19 cellular contexts compared by ENCODE assay signal in the genomic region with DNA sequence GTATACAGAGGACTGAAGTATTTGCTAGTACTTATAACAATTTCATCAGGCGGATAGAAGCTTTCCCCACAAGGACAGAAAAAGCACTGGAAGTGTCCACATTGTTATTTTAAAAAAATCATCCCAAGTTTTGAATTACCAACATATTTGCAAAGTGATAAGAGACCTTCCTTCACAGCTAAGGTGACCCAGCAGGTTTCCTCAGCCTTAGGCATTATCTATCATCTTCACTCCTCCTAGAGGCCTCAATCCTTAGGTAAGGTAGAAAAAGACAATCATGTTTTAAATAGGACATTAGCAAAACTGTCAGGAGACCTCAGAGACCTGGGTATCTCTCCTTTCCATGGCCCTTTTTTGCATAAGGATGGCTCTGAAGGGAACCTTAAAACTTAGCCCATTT.
DNase-seq lines count a peak whose midpoint lies in the region; ATAC-seq and TF ChIP-seq lines count a peak whose summit lies in the region.
"Had no signal": no experiment of that assay in that cellular context is flagged by ENCODE, and none has a peak within 500 bp of the region (broad histone marks: within the 10 kb centered on the region; RNA-seq: fewer than 3 reads in every experiment).

No MANE protein-coding gene starts in this region.

- H3K18ac ChIP-seq in mesendoderm (ENCODE audit: low read length), result no peak overlapping the region

- CTCF ChIA-PET in OCI-LY7 (lab: Charles Lee; ENCODE audit: unreplicated experiment), result no interaction called here

- H3K4ac ChIP-seq in mesendoderm (ENCODE audit: low read depth, low read length), result no peak overlapping the region

- H3K4me3 Mint-ChIP-seq in GM23338, result no peak overlapping the region
- H3K4me3 Mint-ChIP-seq: CD8-positive, alpha-beta T cell; H9; HFFc6 had no signal

- H3K27me3 ChIP-seq in GM23338 (ENCODE audit: insufficient read depth) (no peaks in the 10 kb centered on the region), mesendoderm (ENCODE audit: insufficient read depth, low read length, poor library complexity) (no peaks in the 10 kb centered on the region), right lobe of liver (no peaks in the 10 kb centered on the region), BE2C (no peaks in the 10 kb centered on the region)

- H3K36me3 ChIP-seq in GM23338 (ENCODE audit: insufficient read depth), result no peaks in the 10 kb centered on the region
- no peaks in the 10 kb centered on the region for H3K36me3 ChIP-seq in OCI-LY7 (ENCODE audit: insufficient read depth, low read length)
- no peaks in the 10 kb centered on the region for H3K36me3 ChIP-seq in mesendoderm (ENCODE audit: control insufficient read depth, insufficient read depth, low read length)
- H3K36me3 ChIP-seq in right lobe of liver, result no peaks in the 10 kb centered on the region
- no peaks in the 10 kb centered on the region for H3K36me3 ChIP-seq in BE2C

- no TSS peak for BruUV-seq in OCI-LY7 (replicated peaks; lab: Mats Ljungman, UMichigan)

- no peak for TF ChIP-seq POLR2A in lower leg skin (IDR thresholded peaks at IDR 0.05)
- no peak for TF ChIP-seq POLR2A in right lobe of liver (IDR thresholded peaks at IDR 0.05)

- H3K4me1 ChIP-seq in GM23338 (ENCODE audit: insufficient read depth) (peaks cover 8% of the 10 kb centered on the region; the same call in 1 of the 2 replicates), OCI-LY7 (ENCODE audit: insufficient read depth, low read length, poor library complexity, severe bottlenecking) (peaks cover 16% of the 10 kb centered on the region), mesendoderm (ENCODE audit: control insufficient read depth, low read depth, low read length) (no peaks in the 10 kb centered on the region), right lobe of liver (no peaks in the 10 kb centered on the region), BE2C (peaks cover 4% of the 10 kb centered on the region)

- peak overlapping the region; percentile 4; the same call in 1 of the 2 replicates for H2AFZ ChIP-seq in GM23338
- H2AFZ ChIP-seq in OCI-LY7 (ENCODE audit: low read length), result 0 out of 2 replicates have a peak overlapping the region, but pooled peaks have one; percentile 95
- H2AFZ ChIP-seq: GM23248 had no signal

- no peaks in the 10 kb centered on the region for H3K36me3 Mint-ChIP-seq in GM23338 (ENCODE audit: low read depth)

- no peaks in the 10 kb centered on the region for H4K20me1 ChIP-seq in GM23338 (replicated peaks; ENCODE audit: insufficient read depth)
- no peaks in the 10 kb centered on the region for H4K20me1 ChIP-seq in OCI-LY7 (ENCODE audit: insufficient read depth, low read length)

- H3K27ac Mint-ChIP-seq in GM23338, result no peak overlapping the region
- H3K27ac Mint-ChIP-seq: CD8-positive, alpha-beta T cell; H9; HFFc6 had no signal

- H2BK5ac ChIP-seq in mesendoderm (ENCODE audit: low read length), result no peak overlapping the region

- TF ChIP-seq CTCF in GM23338 (conservative IDR thresholded peaks at IDR 0.05; ENCODE audit: low read depth in 2 of 2), result no peak
- TF ChIP-seq CTCF in OCI-LY7 (conservative IDR thresholded peaks at IDR 0.05; ENCODE audit: low read length), result no peak
- no peak for TF ChIP-seq CTCF in lower leg skin (IDR thresholded peaks at IDR 0.05)
- TF ChIP-seq CTCF in right lobe of liver (IDR thresholded peaks at IDR 0.05), result no peak
- no peak for TF ChIP-seq CTCF in BE2C (IDR thresholded peaks at IDR 0.05; ENCODE audit: low read depth, low read length)

- H3K9me3 ChIP-seq in OCI-LY7 (ENCODE audit: low read length), result no peaks in the 10 kb centered on the region
- H3K9me3 ChIP-seq in right lobe of liver, result no peaks in the 10 kb centered on the region
- H3K9me3 ChIP-seq in BE2C, result no peaks in the 10 kb centered on the region
- H3K9me3 ChIP-seq: A549, Caco-2 had no signal

- H3K27me3 Mint-ChIP-seq in GM23338 (ENCODE audit: insufficient read depth, low read depth, poor library complexity), result peaks cover 13% of the 10 kb centered on the region

- H2BK15ac ChIP-seq in mesendoderm (replicated peaks; ENCODE audit: low read depth), result no peak overlapping the region

- no peak overlapping the region for H4K8ac ChIP-seq in mesendoderm (ENCODE audit: low read depth, low read length)

- no peak overlapping the region for H3K9ac ChIP-seq in mesendoderm (ENCODE audit: low read length)
- H3K9ac ChIP-seq: GM23248 had no signal

- DNase-seq in GM23338 (ENCODE audit: low spot score), result no peak
- no peak for DNase-seq in OCI-LY7 (ENCODE audit: low spot score)
- DNase-seq in mesendoderm, result peak; percentile 45
- DNase-seq in lower leg skin (ENCODE audit: low spot score in 2 of 2), result no peak
- DNase-seq in right lobe of liver, result no peak
- DNase-seq in HCEC 1CT, result no peak
- DNase-seq in BE2C, result no peak
- DNase-seq: 8988T; ACHN; AML-193; C1 segment of cervical spinal cord; CD8-positive, alpha-beta T cell; DMS153; DND-41; GM23248; HFFc6 had no signal

- no peak overlapping the region for H4K5ac ChIP-seq in mesendoderm (ENCODE audit: low read length)

- H3K27ac ChIP-seq in GM23338 (ENCODE audit: low read depth), result no peak overlapping the region
- no peak overlapping the region for H3K27ac ChIP-seq in OCI-LY7 (ENCODE audit: low read depth, low read length, poor library complexity, severe bottlenecking)
- no peak overlapping the region for H3K27ac ChIP-seq in mesendoderm (ENCODE audit: low read depth, low read length)
- no peak overlapping the region for H3K27ac ChIP-seq in right lobe of liver
- H3K27ac ChIP-seq: A549, GM23248 had no signal

- H3K9me3 Mint-ChIP-seq in GM23338, result no peaks in the 10 kb centered on the region
- H3K9me3 Mint-ChIP-seq: CD8-positive, alpha-beta T cell; HFFc6 had no signal

- no peak overlapping the region for H3K56ac ChIP-seq in mesendoderm (ENCODE audit: low read length)

- H3K4me3 ChIP-seq in GM23338 (no peak overlapping the region), OCI-LY7 (ENCODE audit: low read depth, low read length, poor library complexity, severe bottlenecking) (no peak overlapping the region), mesendoderm (ENCODE audit: low read length) (no peak overlapping the region), lower leg skin (ENCODE audit: low read depth, poor library complexity, severe bottlenecking) (no peak overlapping the region), right lobe of liver (no peak overlapping the region), BE2C (ENCODE audit: low read depth, low read length) (no peak overlapping the region)
- H3K4me3 ChIP-seq: A549, GM23248 had no signal

- no CpG with 5 or more reads among the region's 1 CpG for WGBS in mesendoderm (ENCODE audit: extremely low coverage, insufficient coverage, low lambda C conversion rate)
- WGBS in lower leg skin, 2 donors, result 97% methylated on average over 1 of the region's 1 CpG
- WGBS in right lobe of liver (ENCODE audit: insufficient coverage, low coverage, low lambda C conversion rate, missing lambda C conversion rate), result 100% methylated on average over 1 of the region's 1 CpG

- H3F3A ChIP-seq in GM23338 (replicated peaks; ENCODE audit: low read depth), result no peaks in the 10 kb centered on the region

- POLR2A ChIA-PET in OCI-LY7 (lab: Charles Lee), result no interaction called here

- H3K9me2 ChIP-seq in GM23338 (ENCODE audit: insufficient read depth) (peaks cover 29% of the 10 kb centered on the region), OCI-LY7 (ENCODE audit: insufficient read depth, low read length) (no peaks in the 10 kb centered on the region)

- no peak overlapping the region for H3K23ac ChIP-seq in mesendoderm (ENCODE audit: low read length)

- ATAC-seq in GM23338 (no peak), right lobe of liver (no peak)
- ATAC-seq: A549; CD8-positive, alpha-beta T cell had no signal

- no peak overlapping the region for H2BK120ac ChIP-seq in mesendoderm (ENCODE audit: low read depth, low read length)

- H3K79me2 ChIP-seq in GM23338 (replicated peaks; ENCODE audit: insufficient read depth) (no peaks in the 10 kb centered on the region), OCI-LY7 (ENCODE audit: insufficient read depth, low read depth, low read length) (no peaks in the 10 kb centered on the region), mesendoderm (ENCODE audit: control insufficient read depth, insufficient read depth, low read length) (no peaks in the 10 kb centered on the region)

- no peaks in the 10 kb centered on the region for H3K79me1 ChIP-seq in mesendoderm (ENCODE audit: low read length)

- peaks cover 24% of the 10 kb centered on the region for H3K4me1 Mint-ChIP-seq in GM23338

- intact Hi-C loops in OCI-LY7 (cut with micrococcal nuclease; ENCODE audit: unreplicated experiment), result loop anchor here (5.0 kb wide), 3 partner anchors 123 to 1767 kb away; partner anchors contain the start of genes PLCG1 and SRSF6
- intact Hi-C loops in lower leg skin (cut with DNase I; ENCODE audit: low total_unique reads), result no loop called here
- intact Hi-C loops in right lobe of liver (cut with DNase I), result no loop called here

- H3K4me2 ChIP-seq in GM23338 (0 out of 2 replicates have a peak overlapping the region, but pooled peaks have one; percentile 28), OCI-LY7 (ENCODE audit: low read length) (no peak overlapping the region), mesendoderm (ENCODE audit: low read length) (no peak overlapping the region)
- H3K4me2 ChIP-seq: A549 had no signal

- H2AK5ac ChIP-seq in mesendoderm (ENCODE audit: low read length), result no peak overlapping the region

TF ChIP-seq in GM23338, 12 proteins besides CTCF, POLR2A, EP300 and RAD21 (continues in another document):
- TF ChIP-seq, protein P1, sequence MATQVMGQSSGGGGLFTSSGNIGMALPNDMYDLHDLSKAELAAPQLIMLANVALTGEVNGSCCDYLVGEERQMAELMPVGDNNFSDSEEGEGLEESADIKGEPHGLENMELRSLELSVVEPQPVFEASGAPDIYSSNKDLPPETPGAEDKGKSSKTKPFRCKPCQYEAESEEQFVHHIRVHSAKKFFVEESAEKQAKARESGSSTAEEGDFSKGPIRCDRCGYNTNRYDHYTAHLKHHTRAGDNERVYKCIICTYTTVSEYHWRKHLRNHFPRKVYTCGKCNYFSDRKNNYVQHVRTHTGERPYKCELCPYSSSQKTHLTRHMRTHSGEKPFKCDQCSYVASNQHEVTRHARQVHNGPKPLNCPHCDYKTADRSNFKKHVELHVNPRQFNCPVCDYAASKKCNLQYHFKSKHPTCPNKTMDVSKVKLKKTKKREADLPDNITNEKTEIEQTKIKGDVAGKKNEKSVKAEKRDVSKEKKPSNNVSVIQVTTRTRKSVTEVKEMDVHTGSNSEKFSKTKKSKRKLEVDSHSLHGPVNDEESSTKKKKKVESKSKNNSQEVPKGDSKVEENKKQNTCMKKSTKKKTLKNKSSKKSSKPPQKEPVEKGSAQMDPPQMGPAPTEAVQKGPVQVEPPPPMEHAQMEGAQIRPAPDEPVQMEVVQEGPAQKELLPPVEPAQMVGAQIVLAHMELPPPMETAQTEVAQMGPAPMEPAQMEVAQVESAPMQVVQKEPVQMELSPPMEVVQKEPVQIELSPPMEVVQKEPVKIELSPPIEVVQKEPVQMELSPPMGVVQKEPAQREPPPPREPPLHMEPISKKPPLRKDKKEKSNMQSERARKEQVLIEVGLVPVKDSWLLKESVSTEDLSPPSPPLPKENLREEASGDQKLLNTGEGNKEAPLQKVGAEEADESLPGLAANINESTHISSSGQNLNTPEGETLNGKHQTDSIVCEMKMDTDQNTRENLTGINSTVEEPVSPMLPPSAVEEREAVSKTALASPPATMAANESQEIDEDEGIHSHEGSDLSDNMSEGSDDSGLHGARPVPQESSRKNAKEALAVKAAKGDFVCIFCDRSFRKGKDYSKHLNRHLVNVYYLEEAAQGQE (IDR thresholded peaks at IDR 0.05; ENCODE audit: unreplicated experiment), result no peak
- no peak for TF ChIP-seq CREB1 (CRISPR knock-in tag; IDR thresholded peaks at IDR 0.05; ENCODE audit: low read depth)
